10 cellular contexts compared by ENCODE assay signal in genomic region chr10:123140164-123140982, GRCh38. TPM values are rescaled to one million over a fixed set of nuclear protein-coding genes. Genes with fewer than 3 reads are reported as not detected.
DNase-seq lines count a peak whose midpoint lies in the region; ATAC-seq and TF ChIP-seq lines count a peak whose summit lies in the region.
"Had no signal": no experiment of that assay in that cellular context is flagged by ENCODE, and none has a peak within 500 bp of the region (broad histone marks: within the 10 kb centered on the region; RNA-seq: fewer than 3 reads in every experiment).

No MANE protein-coding gene starts in this region.

- H3K9me3 Mint-ChIP-seq in T-helper 2 cell treated with Interferon-gamma antibody and Interleukin-4, amounts not matched to agents 5 μg/mL and 100 μg/mL, for 36 hours: peaks cover 3% of the 10 kb centered on the region
- H3K9me3 Mint-ChIP-seq in H9: peaks cover 0 to 8% of the 10 kb centered on the region in 2 experiments; a peak in 3 of 5 replicates
- H3K9me3 Mint-ChIP-seq in activated naive CD8-positive, alpha-beta T cell treated with anti-CD3 and anti-CD28 coated beads, Interleukin-2, amount 10 ng/mL, durations not matched to agents 7 days and 5 days: no peaks in the 10 kb centered on the region

- H3K79me2 ChIP-seq in H9 (ENCODE audit: insufficient read depth, low read length) (no peaks in the 10 kb centered on the region), neural cell (replicated peaks; ENCODE audit: insufficient read depth, low read length) (no peaks in the 10 kb centered on the region)

- no peak for DNase-seq in T-helper 2 cell treated with Interferon-gamma antibody and Interleukin-4, amounts not matched to agents 5 μg/mL and 100 μg/mL, for 36 hours (ENCODE audit: low spot score)
- no peak for DNase-seq in T-helper 2 cell
- DNase-seq in H9: no peak
- peak; percentile 49 for DNase-seq in activated naive CD8-positive, alpha-beta T cell treated with anti-CD3 and anti-CD28 coated beads, Interleukin-2, amount 10 ng/mL, durations not matched to agents 7 days and 5 days
- DNase-seq in kidney glomerular epithelial cell (lab: John Stamatoyannopoulos, UW): no peak
- no peak for DNase-seq in D341Med (ENCODE audit: low spot score)
- DNase-seq in hypothalamus (lab: John Stamatoyannopoulos, UW): no peak

- no peak overlapping the region for H2BK12ac ChIP-seq in H9 (ENCODE audit: insufficient read length, low read depth, low read length)

- ATAC-seq in activated naive CD8-positive, alpha-beta T cell treated with anti-CD3 and anti-CD28 coated beads, Interleukin-2, amount 10 ng/mL, durations not matched to agents 7 days and 5 days (ENCODE audit: low read depth): no peak

- H2AK5ac ChIP-seq in H9 (ENCODE audit: insufficient read length, low read length): no peak overlapping the region

- no CpG with 5 or more reads among the region's 43 CpGs for WGBS in H9 (ENCODE audit: extremely low coverage, insufficient read length, low lambda C conversion rate)

- no peak overlapping the region for H3K56ac ChIP-seq in H9 (ENCODE audit: insufficient read length, low read depth, low read length)

- H3K9me2 ChIP-seq in neural cell (ENCODE audit: insufficient read depth, low read length): no peaks in the 10 kb centered on the region

- no peak overlapping the region for H3K23ac ChIP-seq in H9 (ENCODE audit: insufficient read length, low read depth, low read length)

- peaks cover 27% of the 10 kb centered on the region for H3K23me2 ChIP-seq in H9 (ENCODE audit: insufficient read length, low read depth, low read length, poor library complexity, severe bottlenecking)

- H2BK15ac ChIP-seq in H9 (ENCODE audit: low read depth, low read length): no peak overlapping the region

- no peak overlapping the region for H2AFZ ChIP-seq in H9 (ENCODE audit: low read length)
- H2AFZ ChIP-seq in neural cell (ENCODE audit: low read depth, low read length): no peak overlapping the region

- H3K27ac ChIP-seq in H9 (ENCODE audit: insufficient read length, low read depth, low read length) (no peak overlapping the region), neural cell (ENCODE audit: low read length) (no peak overlapping the region)
- H3K27ac ChIP-seq: cardiac muscle cell, KMS-11 had no signal

- no peak overlapping the region for H3K27ac Mint-ChIP-seq in T-helper 2 cell treated with Interferon-gamma antibody and Interleukin-4, amounts not matched to agents 5 μg/mL and 100 μg/mL, for 36 hours
- H3K27ac Mint-ChIP-seq in H9: no peak overlapping the region
- H3K27ac Mint-ChIP-seq in activated naive CD8-positive, alpha-beta T cell treated with anti-CD3 and anti-CD28 coated beads, Interleukin-2, amount 10 ng/mL, durations not matched to agents 7 days and 5 days: no peak overlapping the region

- H3K36me3 Mint-ChIP-seq in T-helper 2 cell treated with Interferon-gamma antibody and Interleukin-4, amounts not matched to agents 5 μg/mL and 100 μg/mL, for 36 hours (ENCODE audit: low read depth): peaks cover 7% of the 10 kb centered on the region
- H3K36me3 Mint-ChIP-seq in H9 (ENCODE audit: insufficient read depth in 1 of 3, low read depth in 3 of 3): no peaks in the 10 kb centered on the region
- no peaks in the 10 kb centered on the region for H3K36me3 Mint-ChIP-seq in activated naive CD8-positive, alpha-beta T cell treated with anti-CD3 and anti-CD28 coated beads, Interleukin-2, amount 10 ng/mL, durations not matched to agents 7 days and 5 days

- no peak overlapping the region for H3K4me3 ChIP-seq in neural cell (ENCODE audit: low read length)
- H3K4me3 ChIP-seq: cardiac muscle cell had no signal

- no peak overlapping the region for H3K9ac ChIP-seq in H9 (ENCODE audit: extremely low read depth, insufficient read length, low read length)
- no peak overlapping the region for H3K9ac ChIP-seq in neural cell (ENCODE audit: low read length)
- H3K9ac ChIP-seq: KMS-11 had no signal

- H3K27me3 ChIP-seq in H9 (ENCODE audit: insufficient read depth, low read length): peaks cover 88% of the 10 kb centered on the region
- H3K27me3 ChIP-seq in neural cell (ENCODE audit: insufficient read depth, low read depth, low read length): peaks cover 100% of the 10 kb centered on the region

- peak; percentile 24 for TF ChIP-seq RAD21 in neural cell (conservative IDR thresholded peaks at IDR 0.05)

- no peak for TF ChIP-seq EP300 in neural cell (conservative IDR thresholded peaks at IDR 0.05; ENCODE audit: poor library complexity, severe bottlenecking)

- H4K5ac ChIP-seq in H9 (ENCODE audit: insufficient read length, low read depth, low read length): no peak overlapping the region

- TF ChIP-seq CTCF in H9 (conservative IDR thresholded peaks at IDR 0.05): peak; percentile 46
- peak; percentile 41 for TF ChIP-seq CTCF in neural cell (IDR thresholded peaks at IDR 0.05; ENCODE audit: poor library complexity, severe bottlenecking)

- H3K4me2 ChIP-seq in H9 (ENCODE audit: insufficient read depth, insufficient read length, low read length): peak overlapping the region; percentile 66
- no peak overlapping the region for H3K4me2 ChIP-seq in neural cell (ENCODE audit: low read length)
- H3K4me2 ChIP-seq: KMS-11 had no signal

- no peak overlapping the region for H3K14ac ChIP-seq in H9 (ENCODE audit: insufficient read depth, low read length)

- no peak overlapping the region for H2BK120ac ChIP-seq in H9 (ENCODE audit: low read depth, low read length, poor library complexity, severe bottlenecking)

- H3K18ac ChIP-seq in H9 (ENCODE audit: insufficient read length, low read depth, low read length): no peak overlapping the region

- no peak overlapping the region for H2BK20ac ChIP-seq in H9 (ENCODE audit: low read depth, low read length, poor library complexity, severe bottlenecking)

- H3K4me1 ChIP-seq in H9 (ENCODE audit: insufficient read depth, low read length): no peaks in the 10 kb centered on the region; the same call in 1 of the 2 replicates

- no peak overlapping the region for H3T11ph ChIP-seq in H9 (ENCODE audit: low read length)

- POLR2A ChIA-PET in activated naive CD8-positive, alpha-beta T cell treated with anti-CD3 and anti-CD28 coated beads, Interleukin-2, amount 10 ng/mL, durations not matched to agents 7 days and 5 days (lab: Charles Lee): interaction anchor here (1.2 to 1.7 kb wide), 2 partner anchors 10 kb away, joined by 3 to 9 read pairs; no protein-coding TSS in a partner anchor

- no peaks in the 10 kb centered on the region for H3K79me1 ChIP-seq in H9 (ENCODE audit: insufficient read depth, low read depth, low read length, poor library complexity, severe bottlenecking)

- H4K8ac ChIP-seq in H9 (replicated peaks; ENCODE audit: insufficient read length, low read depth, low read length): no peak overlapping the region

- no peaks in the 10 kb centered on the region for H4K20me1 ChIP-seq in H9 (ENCODE audit: control insufficient read depth, insufficient read depth, insufficient read length)
- no peaks in the 10 kb centered on the region for H4K20me1 ChIP-seq in neural cell (ENCODE audit: insufficient read depth)

- H3K4me3 Mint-ChIP-seq in T-helper 2 cell treated with Interferon-gamma antibody and Interleukin-4, amounts not matched to agents 5 μg/mL and 100 μg/mL, for 36 hours: peak overlapping the region; percentile 26
- peak overlapping the region in 1 of 2 experiments; percentile 78; a peak in 3 of 5 replicates for H3K4me3 Mint-ChIP-seq in H9
- peak overlapping the region; percentile 33 for H3K4me3 Mint-ChIP-seq in activated naive CD8-positive, alpha-beta T cell treated with anti-CD3 and anti-CD28 coated beads, Interleukin-2, amount 10 ng/mL, durations not matched to agents 7 days and 5 days

- H3K4me1 Mint-ChIP-seq in T-helper 2 cell treated with Interferon-gamma antibody and Interleukin-4, amounts not matched to agents 5 μg/mL and 100 μg/mL, for 36 hours (ENCODE audit: low read depth): peaks cover 13% of the 10 kb centered on the region
- H3K4me1 Mint-ChIP-seq in H9: peaks cover 32 to 64% of the 10 kb centered on the region in 2 experiments
- peaks cover 30% of the 10 kb centered on the region for H3K4me1 Mint-ChIP-seq in activated naive CD8-positive, alpha-beta T cell treated with anti-CD3 and anti-CD28 coated beads, Interleukin-2, amount 10 ng/mL, durations not matched to agents 7 days and 5 days

- H2BK5ac ChIP-seq in H9 (ENCODE audit: insufficient read length, low read length): no peak overlapping the region

- H3K9me3 ChIP-seq in H9 (ENCODE audit: control insufficient read depth, low read depth, low read length) (no peaks in the 10 kb centered on the region), neural cell (ENCODE audit: low read length) (no peaks in the 10 kb centered on the region)

- H3K4ac ChIP-seq in H9 (ENCODE audit: low read depth, low read length): no peak overlapping the region

- no peak overlapping the region for H4K91ac ChIP-seq in H9 (ENCODE audit: insufficient read length, low read depth, low read length)

- no peaks in the 10 kb centered on the region for H3K36me3 ChIP-seq in neural cell (ENCODE audit: insufficient read depth, low read length)
- H3K36me3 ChIP-seq: cardiac muscle cell had no signal

- H3K27me3 Mint-ChIP-seq in T-helper 2 cell treated with Interferon-gamma antibody and Interleukin-4, amounts not matched to agents 5 μg/mL and 100 μg/mL, for 36 hours (ENCODE audit: low read depth): peaks cover 85% of the 10 kb centered on the region
- H3K27me3 Mint-ChIP-seq in H9 (ENCODE audit: low read depth): peaks cover 99% of the 10 kb centered on the region
- peaks cover 85% of the 10 kb centered on the region for H3K27me3 Mint-ChIP-seq in activated naive CD8-positive, alpha-beta T cell treated with anti-CD3 and anti-CD28 coated beads, Interleukin-2, amount 10 ng/mL, durations not matched to agents 7 days and 5 days

- H3F3A ChIP-seq in neural cell (ENCODE audit: insufficient read depth, low read length, poor library complexity, severe bottlenecking): no peaks in the 10 kb centered on the region

TF ChIP-seq in neural cell, 6 proteins besides CTCF, POLR2A, EP300 and RAD21 (continues in another document):
- peak; percentile 20 for TF ChIP-seq SMC3 (conservative IDR thresholded peaks at IDR 0.05; ENCODE audit: poor library complexity)

RNA-seq across cellular contexts. Expression of gene HMX3, which starts 4.6 kb away (rescaled TPM):
- total RNA-seq in H9 (2021): 0.20 TPM in 1 of 2 replicates, not detected in the other
- total RNA-seq in activated naive CD8-positive, alpha-beta T cell treated with anti-CD3 and anti-CD28 coated beads, Interleukin-2, amount 10 ng/mL, durations not matched to agents 7 days and 5 days: not detected
- not detected in 2 replicates for polyA plus RNA-seq in neural cell
- polyA minus RNA-seq in neural cell: not detected in 2 replicates
- total RNA-seq: cardiac muscle cell had no signal
- polyA plus RNA-seq: cardiac muscle cell had no signal

RNA-seq across cellular contexts. Expression of gene HMX2, which starts 7.6 kb away (rescaled TPM):
- total RNA-seq in H9 (2021): 0.35 and 0.46 TPM in 2 replicates
- not detected for total RNA-seq in activated naive CD8-positive, alpha-beta T cell treated with anti-CD3 and anti-CD28 coated beads, Interleukin-2, amount 10 ng/mL, durations not matched to agents 7 days and 5 days
- polyA plus RNA-seq in neural cell: not detected in 2 replicates
- not detected in 2 replicates for polyA minus RNA-seq in neural cell
- total RNA-seq: cardiac muscle cell had no signal
- polyA plus RNA-seq: cardiac muscle cell had no signal

RNA-seq across cellular contexts. Expression of gene BUB3, which starts 13.8 kb away (rescaled TPM):
- 188 and 200 TPM in 2 replicates for total RNA-seq in H9 (2021)
- total RNA-seq in activated naive CD8-positive, alpha-beta T cell treated with anti-CD3 and anti-CD28 coated beads, Interleukin-2, amount 10 ng/mL, durations not matched to agents 7 days and 5 days: 100 to 1,000 TPM; 254 to 265 TPM
- 127 and 162 TPM in 2 replicates for polyA plus RNA-seq in neural cell
- polyA minus RNA-seq in neural cell: 140 and 152 TPM in 2 replicates
